In the genomic region with DNA sequence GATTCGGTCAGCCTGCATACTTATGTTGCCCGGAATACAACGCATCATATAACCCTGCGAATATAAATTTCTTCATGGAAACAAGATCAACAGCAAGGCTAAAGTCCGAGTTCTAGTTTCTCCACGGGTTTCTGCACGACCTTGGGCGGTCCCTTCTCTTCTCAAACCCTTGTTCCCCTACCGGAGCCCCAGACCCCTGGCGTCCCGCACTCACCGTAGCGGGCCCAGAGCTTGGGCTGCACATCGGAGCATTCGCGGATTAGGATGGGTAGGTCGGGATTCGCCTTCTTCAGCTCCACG, we compare ENCODE assay signal across 8 cellular contexts. TPM values are rescaled to one million over a fixed set of nuclear protein-coding genes. Genes with fewer than 3 reads are reported as not detected.
A peak's percentile ranks its signal among the peaks of the same experiment; 100 is the strongest.
DNase-seq lines count a peak whose midpoint lies in the region; ATAC-seq and TF ChIP-seq lines count a peak whose summit lies in the region.

No MANE protein-coding gene starts in this region.

- H3K9me3 ChIP-seq in BE2C (no peaks in the 10 kb centered on the region), mucosa of rectum (ENCODE audit: control insufficient read depth in 2 of 2, low read length in 2 of 2) (no peaks in the 10 kb centered on the region)

- H3K36me3 ChIP-seq in BE2C (peaks cover 54% of the 10 kb centered on the region), mucosa of rectum (ENCODE audit: control insufficient read depth in 2 of 2, insufficient read depth in 2 of 2, low read length in 2 of 2) (peaks cover 34 to 51% of the 10 kb centered on the region in 2 donors)

- peak overlapping the region; percentile 91 for H3K9ac ChIP-seq in mucosa of rectum (ENCODE audit: low read depth in 1 of 2, low read length in 2 of 2)

- H3K4me1 ChIP-seq in BE2C (no peaks in the 10 kb centered on the region), mucosa of rectum (ENCODE audit: control insufficient read depth in 2 of 2, insufficient read depth in 2 of 2, low read length in 2 of 2) (peaks cover 13% of the 10 kb centered on the region in 2 donors)

- H3K27me3 ChIP-seq in BE2C (no peaks in the 10 kb centered on the region), HL-60 (ENCODE audit: insufficient read depth, poor library complexity, severe bottlenecking) (no peaks in the 10 kb centered on the region), mucosa of rectum (ENCODE audit: control insufficient read depth in 2 of 2, insufficient read depth in 2 of 2, low read length in 2 of 2) (no peaks in the 10 kb centered on the region)

- TF ChIP-seq CTCF in BE2C (IDR thresholded peaks at IDR 0.05; ENCODE audit: low read depth, low read length) (no peak), HL-60 (IDR thresholded peaks at IDR 0.05; ENCODE audit: insufficient read depth, low read length) (no peak)

- no peak for ATAC-seq in GM18520 (IDR thresholded peaks at IDR 0.05; ENCODE audit: unreplicated experiment)
- no peak for ATAC-seq in HG02610 (IDR thresholded peaks at IDR 0.05; ENCODE audit: unreplicated experiment)
- no peak for ATAC-seq in GM19397 (IDR thresholded peaks at IDR 0.05; ENCODE audit: unreplicated experiment)

- peak overlapping the region; percentile 99 for H3K4me3 ChIP-seq in BE2C (ENCODE audit: low read depth, low read length)
- peak overlapping the region; percentile 81 for H3K4me3 ChIP-seq in HL-60 (replicated peaks; ENCODE audit: insufficient read depth, low read length)
- peak overlapping the region; percentile 93 to 99 for H3K4me3 ChIP-seq in mucosa of rectum (ENCODE audit: low read length in 2 of 2)

- H3K27ac ChIP-seq in HL-60 (replicated peaks) (peak overlapping the region; percentile 79), caudate nucleus (ENCODE audit: low read depth, low read length) (peak overlapping the region; percentile 48), mucosa of rectum (ENCODE audit: low read depth in 2 of 2, low read length in 2 of 2) (peak overlapping the region; percentile 87 to 90)

- no peak for DNase-seq in BE2C
- DNase-seq in HL-60 (ENCODE audit: low read depth in 1 of 2, low spot score in 1 of 2): no peak
- DNase-seq in caudate nucleus (lab: John Stamatoyannopoulos, UW): peak in 1 of 61 donors; percentile 46
- no peak for DNase-seq in activated CD8-positive, alpha-beta memory T cell treated with anti-CD3 and anti-CD28 coated beads, Interleukin-2, amount 50 U/mL, for 4 hours

RNA-seq across cellular contexts. Expression of a gene that starts 0.4 kb away (rescaled TPM):
- polyA plus RNA-seq in BE2C (2012; ENCODE audit: insufficient read depth, insufficient read length, low read depth): 475 TPM

RNA-seq across cellular contexts. Expression of a gene that starts 0.6 kb away (rescaled TPM):
- polyA plus RNA-seq in BE2C (2012; ENCODE audit: insufficient read depth, insufficient read length, low read depth): 335 TPM

RNA-seq across cellular contexts. Expression of a gene that starts 7.7 kb away (rescaled TPM):
- polyA plus RNA-seq in BE2C (2012; ENCODE audit: insufficient read depth, insufficient read length, low read depth): 28.6 TPM

RNA-seq across cellular contexts. Expression of a gene that starts 14.0 kb away (rescaled TPM):
- polyA plus RNA-seq in BE2C (2012; ENCODE audit: insufficient read depth, insufficient read length, low read depth): 8.7 TPM

RNA-seq across cellular contexts. Expression of a gene that starts 17.7 kb away (rescaled TPM):
- polyA plus RNA-seq in BE2C (2012; ENCODE audit: insufficient read depth, insufficient read length, low read depth): 41.5 TPM
